Comparison of ENCODE assay signal across 9 cellular contexts in the genomic region with DNA sequence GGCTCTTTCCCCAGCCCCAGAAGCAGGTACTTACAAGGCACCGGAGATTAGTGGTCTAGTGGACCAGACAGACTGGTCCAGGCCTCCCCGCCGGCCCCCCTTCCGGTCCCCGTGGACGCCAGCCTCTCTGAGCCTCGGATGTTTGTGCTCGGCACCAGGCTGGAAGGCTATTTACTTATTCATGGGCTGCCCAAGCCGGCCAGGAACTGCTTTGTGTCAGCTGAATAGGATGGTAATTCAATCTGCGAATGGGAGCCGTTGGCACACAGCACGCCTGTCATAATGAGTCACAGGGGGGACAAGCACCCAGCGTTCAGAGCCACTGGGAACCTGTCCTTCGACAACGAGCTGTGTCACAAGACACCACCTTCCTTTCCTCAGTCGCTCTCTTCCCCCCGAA.
DNase-seq lines count a peak whose midpoint lies in the region; ATAC-seq lines count a peak whose summit lies in the region.
"Had no signal": no experiment of that assay in that cellular context is flagged by ENCODE, and none has a peak within 500 bp of the region (broad histone marks: within the 10 kb centered on the region; RNA-seq: fewer than 3 reads in every experiment).

No MANE protein-coding gene starts in this region.

- no peaks in the 10 kb centered on the region for H3K9me3 ChIP-seq in endocrine pancreas (ENCODE audit: control insufficient read depth, low read length)

- intact Hi-C loops in activated T-helper 2 cell treated with anti-CD3 and anti-CD28 coated beads, Interferon-gamma antibody, Interleukin-2, Interleukin-4, amounts not matched to agents 10 μg/mL and 5 μg/mL and 100 μg/mL, durations not matched to agents 14 hours and 24 hours and 36 hours (cut with micrococcal nuclease), result no loop called here

- H3K4me3 ChIP-seq in H7 (ENCODE audit: insufficient read depth, low read depth, low read length) (no peak overlapping the region), endocrine pancreas (ENCODE audit: control insufficient read depth, insufficient read depth, low read length) (peak overlapping the region; percentile 90)

- H3K9me3 Mint-ChIP-seq in activated naive CD8-positive, alpha-beta T cell treated with anti-CD3 and anti-CD28 coated beads for 36 hours, result no peaks in the 10 kb centered on the region
- no peaks in the 10 kb centered on the region for H3K9me3 Mint-ChIP-seq in activated T-helper 2 cell treated with anti-CD3 and anti-CD28 coated beads, Interferon-gamma antibody, Interleukin-2, Interleukin-4, amounts not matched to agents 10 μg/mL and 5 μg/mL and 100 μg/mL, durations not matched to agents 14 hours and 24 hours and 36 hours
- H3K9me3 Mint-ChIP-seq: activated T-cell treated with anti-CD3 and anti-CD28 coated beads, Interleukin-2, amount 50 U/mL, for 24 hours had no signal

- peak overlapping the region; percentile 98 for H3K9ac ChIP-seq in endocrine pancreas (ENCODE audit: control insufficient read depth, insufficient read depth, low read length)

- no peaks in the 10 kb centered on the region for H3K36me3 ChIP-seq in H7 (replicated peaks; ENCODE audit: control insufficient read depth, insufficient read depth, low read length)
- no peaks in the 10 kb centered on the region for H3K36me3 ChIP-seq in endocrine pancreas (ENCODE audit: control insufficient read depth, insufficient read depth, low read length)

- peaks cover 24% of the 10 kb centered on the region for H3K27me3 Mint-ChIP-seq in activated naive CD8-positive, alpha-beta T cell treated with anti-CD3 and anti-CD28 coated beads for 36 hours
- H3K27me3 Mint-ChIP-seq in activated T-helper 2 cell treated with anti-CD3 and anti-CD28 coated beads, Interferon-gamma antibody, Interleukin-2, Interleukin-4, amounts not matched to agents 10 μg/mL and 5 μg/mL and 100 μg/mL, durations not matched to agents 14 hours and 24 hours and 36 hours (ENCODE audit: low read depth), result no peaks in the 10 kb centered on the region

- no peaks in the 10 kb centered on the region for H3K4me1 Mint-ChIP-seq in activated naive CD8-positive, alpha-beta T cell treated with anti-CD3 and anti-CD28 coated beads for 36 hours
- H3K4me1 Mint-ChIP-seq in activated T-helper 2 cell treated with anti-CD3 and anti-CD28 coated beads, Interferon-gamma antibody, Interleukin-2, Interleukin-4, amounts not matched to agents 10 μg/mL and 5 μg/mL and 100 μg/mL, durations not matched to agents 14 hours and 24 hours and 36 hours (ENCODE audit: low read depth), result no peaks in the 10 kb centered on the region

- ATAC-seq in GM21360 (IDR thresholded peaks at IDR 0.05; ENCODE audit: unreplicated experiment), result no peak
- ATAC-seq in HG03571 (IDR thresholded peaks at IDR 0.05; ENCODE audit: unreplicated experiment), result no peak

- no peaks in the 10 kb centered on the region for H3K4me1 ChIP-seq in endocrine pancreas (ENCODE audit: control insufficient read depth, insufficient read depth, low read length)

- DNase-seq in H7 (peak; percentile 76), NCI-H345 (lab: John Stamatoyannopoulos, UW) (peak; percentile 95), pons (ENCODE audit: low spot score) (peak; percentile 70)
- DNase-seq in activated naive CD8-positive, alpha-beta T cell treated with anti-CD3 and anti-CD28 coated beads for 36 hours, result no peak
- DNase-seq in activated T-helper 2 cell treated with anti-CD3 and anti-CD28 coated beads, Interferon-gamma antibody, Interleukin-2, Interleukin-4, amounts not matched to agents 10 μg/mL and 5 μg/mL and 100 μg/mL, durations not matched to agents 14 hours and 24 hours and 36 hours (ENCODE audit: low spot score), result no peak
- DNase-seq: activated T-cell treated with anti-CD3 and anti-CD28 coated beads, Interleukin-2, amount 50 U/mL, for 24 hours had no signal

- H3K27me3 ChIP-seq in H7 (ENCODE audit: control insufficient read depth, insufficient read depth, low read length) (no peaks in the 10 kb centered on the region; the same call in 1 of the 2 replicates), endocrine pancreas (ENCODE audit: control insufficient read depth, insufficient read depth, low read length) (no peaks in the 10 kb centered on the region)

- no peak overlapping the region for H3K27ac Mint-ChIP-seq in activated naive CD8-positive, alpha-beta T cell treated with anti-CD3 and anti-CD28 coated beads for 36 hours
- no peak overlapping the region for H3K27ac Mint-ChIP-seq in activated T-helper 2 cell treated with anti-CD3 and anti-CD28 coated beads, Interferon-gamma antibody, Interleukin-2, Interleukin-4, amounts not matched to agents 10 μg/mL and 5 μg/mL and 100 μg/mL, durations not matched to agents 14 hours and 24 hours and 36 hours
- H3K27ac Mint-ChIP-seq: activated T-cell treated with anti-CD3 and anti-CD28 coated beads, Interleukin-2, amount 50 U/mL, for 24 hours had no signal

- no peak overlapping the region for H3K4me3 Mint-ChIP-seq in activated naive CD8-positive, alpha-beta T cell treated with anti-CD3 and anti-CD28 coated beads for 36 hours
- H3K4me3 Mint-ChIP-seq in activated T-helper 2 cell treated with anti-CD3 and anti-CD28 coated beads, Interferon-gamma antibody, Interleukin-2, Interleukin-4, amounts not matched to agents 10 μg/mL and 5 μg/mL and 100 μg/mL, durations not matched to agents 14 hours and 24 hours and 36 hours (ENCODE audit: low read depth), result no peak overlapping the region
- H3K4me3 Mint-ChIP-seq: activated T-cell treated with anti-CD3 and anti-CD28 coated beads, Interleukin-2, amount 50 U/mL, for 24 hours had no signal

- H3K36me3 Mint-ChIP-seq in activated naive CD8-positive, alpha-beta T cell treated with anti-CD3 and anti-CD28 coated beads for 36 hours, result no peaks in the 10 kb centered on the region
- no peaks in the 10 kb centered on the region for H3K36me3 Mint-ChIP-seq in activated T-helper 2 cell treated with anti-CD3 and anti-CD28 coated beads, Interferon-gamma antibody, Interleukin-2, Interleukin-4, amounts not matched to agents 10 μg/mL and 5 μg/mL and 100 μg/mL, durations not matched to agents 14 hours and 24 hours and 36 hours (ENCODE audit: low read depth)

Comparison
In these comparisons a context has a peak if more than half of its experiments do, and no peak if none do; other contexts are left out.
1. DNase-seq: peak in H7 (single experiment), NCI-H345 (single experiment) and pons (single experiment); none in activated naive CD8-positive, alpha-beta T cell treated with anti-CD3 and anti-CD28 coated beads for 36 hours (single experiment) and activated T-helper 2 cell treated with anti-CD3 and anti-CD28 coated beads, Interferon-gamma antibody, Interleukin-2, Interleukin-4, amounts not matched to agents 10 μg/mL and 5 μg/mL and 100 μg/mL, durations not matched to agents 14 hours and 24 hours and 36 hours (single experiment).